ENCODE assay signal across 2 cellular contexts in the genomic region with DNA sequence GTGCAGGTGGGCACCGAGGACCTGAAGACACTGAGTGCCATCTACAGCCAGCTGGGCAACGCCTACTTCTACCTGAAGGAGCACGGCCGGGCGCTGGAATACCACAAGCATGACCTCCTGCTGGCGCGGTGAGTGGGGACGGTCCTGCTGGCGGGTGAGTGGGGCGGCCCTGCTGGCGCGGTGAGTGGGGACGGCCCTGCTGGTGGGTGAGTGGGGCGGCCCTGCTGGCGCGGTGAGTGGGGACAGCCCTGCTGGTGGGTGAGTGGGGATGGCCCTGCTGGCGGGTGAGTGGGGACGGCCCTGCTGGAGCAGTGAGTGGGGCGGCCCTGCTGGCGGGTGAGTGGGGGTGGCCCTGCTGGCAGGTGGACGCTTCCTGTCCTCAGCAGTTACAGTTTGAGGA.
TF ChIP-seq lines count a peak whose summit lies in the region.

No MANE protein-coding gene starts in this region.

TF ChIP-seq in HepG2, 621 proteins besides CTCF, POLR2A, EP300 and RAD21:
- TF ChIP-seq HNRNPL (IDR thresholded peaks at IDR 0.05; ENCODE audit: low read depth, low read length) = peak; percentile 46; the same call in 1 of the 2 replicates
- no peak for TF ChIP-seq TRIM24 (CRISPR knock-in tag; IDR thresholded peaks at IDR 0.05)
- TF ChIP-seq, protein P1, sequence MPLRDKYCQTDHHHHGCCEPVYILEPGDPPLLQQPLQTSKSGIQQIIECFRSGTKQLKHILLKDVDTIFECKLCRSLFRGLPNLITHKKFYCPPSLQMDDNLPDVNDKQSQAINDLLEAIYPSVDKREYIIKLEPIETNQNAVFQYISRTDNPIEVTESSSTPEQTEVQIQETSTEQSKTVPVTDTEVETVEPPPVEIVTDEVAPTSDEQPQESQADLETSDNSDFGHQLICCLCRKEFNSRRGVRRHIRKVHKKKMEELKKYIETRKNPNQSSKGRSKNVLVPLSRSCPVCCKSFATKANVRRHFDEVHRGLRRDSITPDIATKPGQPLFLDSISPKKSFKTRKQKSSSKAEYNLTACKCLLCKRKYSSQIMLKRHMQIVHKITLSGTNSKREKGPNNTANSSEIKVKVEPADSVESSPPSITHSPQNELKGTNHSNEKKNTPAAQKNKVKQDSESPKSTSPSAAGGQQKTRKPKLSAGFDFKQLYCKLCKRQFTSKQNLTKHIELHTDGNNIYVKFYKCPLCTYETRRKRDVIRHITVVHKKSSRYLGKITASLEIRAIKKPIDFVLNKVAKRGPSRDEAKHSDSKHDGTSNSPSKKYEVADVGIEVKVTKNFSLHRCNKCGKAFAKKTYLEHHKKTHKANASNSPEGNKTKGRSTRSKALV (CRISPR knock-in tag; IDR thresholded peaks at IDR 0.05) = no peak

TF ChIP-seq in WTC11, 78 proteins besides CTCF, POLR2A, EP300 and RAD21:
- TF ChIP-seq, protein P2, sequence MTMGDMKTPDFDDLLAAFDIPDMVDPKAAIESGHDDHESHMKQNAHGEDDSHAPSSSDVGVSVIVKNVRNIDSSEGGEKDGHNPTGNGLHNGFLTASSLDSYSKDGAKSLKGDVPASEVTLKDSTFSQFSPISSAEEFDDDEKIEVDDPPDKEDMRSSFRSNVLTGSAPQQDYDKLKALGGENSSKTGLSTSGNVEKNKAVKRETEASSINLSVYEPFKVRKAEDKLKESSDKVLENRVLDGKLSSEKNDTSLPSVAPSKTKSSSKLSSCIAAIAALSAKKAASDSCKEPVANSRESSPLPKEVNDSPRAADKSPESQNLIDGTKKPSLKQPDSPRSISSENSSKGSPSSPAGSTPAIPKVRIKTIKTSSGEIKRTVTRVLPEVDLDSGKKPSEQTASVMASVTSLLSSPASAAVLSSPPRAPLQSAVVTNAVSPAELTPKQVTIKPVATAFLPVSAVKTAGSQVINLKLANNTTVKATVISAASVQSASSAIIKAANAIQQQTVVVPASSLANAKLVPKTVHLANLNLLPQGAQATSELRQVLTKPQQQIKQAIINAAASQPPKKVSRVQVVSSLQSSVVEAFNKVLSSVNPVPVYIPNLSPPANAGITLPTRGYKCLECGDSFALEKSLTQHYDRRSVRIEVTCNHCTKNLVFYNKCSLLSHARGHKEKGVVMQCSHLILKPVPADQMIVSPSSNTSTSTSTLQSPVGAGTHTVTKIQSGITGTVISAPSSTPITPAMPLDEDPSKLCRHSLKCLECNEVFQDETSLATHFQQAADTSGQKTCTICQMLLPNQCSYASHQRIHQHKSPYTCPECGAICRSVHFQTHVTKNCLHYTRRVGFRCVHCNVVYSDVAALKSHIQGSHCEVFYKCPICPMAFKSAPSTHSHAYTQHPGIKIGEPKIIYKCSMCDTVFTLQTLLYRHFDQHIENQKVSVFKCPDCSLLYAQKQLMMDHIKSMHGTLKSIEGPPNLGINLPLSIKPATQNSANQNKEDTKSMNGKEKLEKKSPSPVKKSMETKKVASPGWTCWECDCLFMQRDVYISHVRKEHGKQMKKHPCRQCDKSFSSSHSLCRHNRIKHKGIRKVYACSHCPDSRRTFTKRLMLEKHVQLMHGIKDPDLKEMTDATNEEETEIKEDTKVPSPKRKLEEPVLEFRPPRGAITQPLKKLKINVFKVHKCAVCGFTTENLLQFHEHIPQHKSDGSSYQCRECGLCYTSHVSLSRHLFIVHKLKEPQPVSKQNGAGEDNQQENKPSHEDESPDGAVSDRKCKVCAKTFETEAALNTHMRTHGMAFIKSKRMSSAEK (CRISPR knock-in tag; IDR thresholded peaks at IDR 0.05; ENCODE audit: borderline replicate concordance) = no peak
- TF ChIP-seq ZNF232 (CRISPR knock-in tag; IDR thresholded peaks at IDR 0.05) = no peak
- TF ChIP-seq CREB1 (CRISPR knock-in tag; IDR thresholded peaks at IDR 0.05) = no peak
- no peak for TF ChIP-seq ZNF396 (CRISPR knock-in tag; IDR thresholded peaks at IDR 0.05; ENCODE audit: borderline replicate concordance)
- 0 out of 2 replicates have a peak, but pooled peaks have one; percentile 17 for TF ChIP-seq FOXP1 (CRISPR knock-in tag; IDR thresholded peaks at IDR 0.05; ENCODE audit: borderline replicate concordance)
- TF ChIP-seq ZNF423 (CRISPR knock-in tag; IDR thresholded peaks at IDR 0.05) = no peak
